Comparison of ENCODE assay signal across 1 cellular context in genomic region chr17:81885869-81886548, GRCh38.
TF ChIP-seq lines count a peak whose summit lies in the region.

No MANE protein-coding gene starts in this region.

TF ChIP-seq in K562, 482 proteins besides CTCF, POLR2A, EP300 and RAD21:
- TF ChIP-seq ZNF785 (CRISPR knock-in tag; IDR thresholded peaks at IDR 0.05) (no peak), POLR2G (IDR thresholded peaks at IDR 0.05; ENCODE audit: low read depth, low read length) (peak; percentile 44), ZNF282 (CRISPR knock-in tag; IDR thresholded peaks at IDR 0.05) (0 out of 2 replicates have a peak, but pooled peaks have one; percentile 59), RBFOX2 (IDR thresholded peaks at IDR 0.05; ENCODE audit: low read depth, low read length) (peak; percentile 61; the same call in 1 of the 2 replicates), ZMIZ1 (IDR thresholded peaks at IDR 0.05; ENCODE audit: low read depth in 2 of 2, low read length in 2 of 2) (no peak), HMGN3 (IDR thresholded peaks at IDR 0.05; ENCODE audit: borderline replicate concordance, extremely low read depth, insufficient read length, low read depth, low read length) (no peak), GABPB1 (CRISPR knock-in tag; IDR thresholded peaks at IDR 0.05) (0 out of 2 replicates have a peak, but pooled peaks have one; percentile 20), SUPT5H (IDR thresholded peaks at IDR 0.05) (peak; percentile 20; the same call in 1 of the 2 replicates), ZNF778 (CRISPR knock-in tag; IDR thresholded peaks at IDR 0.05) (no peak)
